ENCODE assay signal across 8 cellular contexts in the genomic region with DNA sequence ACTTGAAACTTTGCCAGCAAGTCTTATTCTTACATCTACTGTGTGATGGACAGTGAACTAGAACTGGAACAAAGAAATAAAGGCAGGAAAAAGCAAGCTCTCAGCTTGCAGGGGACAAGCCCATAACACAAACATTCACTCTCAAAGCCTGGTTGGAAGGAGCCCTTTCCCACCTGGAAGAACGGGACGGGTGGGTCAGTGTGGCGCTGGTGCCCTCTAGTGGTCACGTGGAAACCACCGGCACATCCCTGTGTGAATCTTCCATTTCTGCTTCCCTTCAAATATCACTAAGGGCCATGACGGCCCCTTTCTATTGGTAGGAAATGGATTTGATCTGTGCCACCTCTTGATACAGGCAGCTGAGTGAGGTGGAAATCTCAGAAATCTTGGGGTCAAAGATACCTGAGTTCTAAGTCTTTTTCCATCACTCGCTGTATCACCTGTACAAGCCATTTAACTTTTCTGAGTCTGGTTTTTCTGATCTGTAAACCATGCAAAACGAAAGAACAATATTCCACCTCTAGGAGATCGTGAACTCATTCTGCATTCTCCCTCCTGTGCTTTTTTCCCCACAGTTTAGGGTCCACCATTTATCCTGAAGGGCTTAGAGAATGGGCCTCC.
A peak's percentile ranks its signal among the peaks of the same experiment; 100 is the strongest.
DNase-seq lines count a peak whose midpoint lies in the region; ATAC-seq and TF ChIP-seq lines count a peak whose summit lies in the region.

No MANE protein-coding gene starts in this region.

- TF ChIP-seq CTCF in GM13977 (IDR thresholded peaks at IDR 0.05; ENCODE audit: extremely low read depth, insufficient read depth, missing control alignments) (peak; percentile 93), fibroblast of the aortic adventitia (IDR thresholded peaks at IDR 0.05; ENCODE audit: insufficient read depth, low read length) (peak; percentile 85), neutrophil (IDR thresholded peaks at IDR 0.05) (peak; percentile 22)

- peaks cover 3% of the 10 kb centered on the region for H3K27me3 ChIP-seq in neutrophil

- no peaks in the 10 kb centered on the region for H3K36me3 ChIP-seq in neutrophil

- in situ Hi-C loops in GM13977 (cut with MboI; ENCODE audit: low pct_unique_long_range_greater_than_20kb, low sequenced_read_pairs, unreplicated experiment), result no loop called here

- no peaks in the 10 kb centered on the region for H3K4me1 ChIP-seq in neutrophil (ENCODE audit: control insufficient read depth in 1 of 2, insufficient read depth in 1 of 2, low read depth in 1 of 2, low read length in 1 of 2)

- no peak for ATAC-seq in HG03097 (IDR thresholded peaks at IDR 0.05; ENCODE audit: low FRiP score, unreplicated experiment)
- no peak for ATAC-seq in HG03342 (IDR thresholded peaks at IDR 0.05; ENCODE audit: unreplicated experiment)

- no peak overlapping the region for H3K27ac ChIP-seq in neutrophil

- H3K4me3 ChIP-seq in fibroblast of the aortic adventitia (ENCODE audit: low read depth, low read length) (no peak overlapping the region), neutrophil (ENCODE audit: low read depth in 1 of 2, low read length in 1 of 2) (no peak overlapping the region)

- H3K9me3 ChIP-seq in neutrophil, result no peaks in the 10 kb centered on the region

- DNase-seq in Ammon's horn (ENCODE audit: low spot score) (peak; percentile 83), GM13977 (ENCODE audit: low spot score) (peak; percentile 54), NCI-H345 (lab: John Stamatoyannopoulos, UW) (peak; percentile 66), activated T-cell treated with anti-CD3 and anti-CD28 coated beads for 4 hours (peak; percentile 17), fibroblast of the aortic adventitia (ENCODE audit: low read depth) (peak; percentile 46)

Comparison
In these comparisons a context has a peak if more than half of its experiments do, and no peak if none do; other contexts are left out.
1. DNase-seq: peak in every context shown above with its lines; median percentile 83 in Ammon's horn; 66 in NCI-H345; 54 in GM13977; 46 in fibroblast of the aortic adventitia; 17 in activated T-cell treated with anti-CD3 and anti-CD28 coated beads for 4 hours.
2. CTCF ChIP-seq: peak in every context shown above with its lines; median percentile 93 in GM13977; 85 in fibroblast of the aortic adventitia; 22 in neutrophil.